ENCODE assay signal across 15 cellular contexts in the genomic region with DNA sequence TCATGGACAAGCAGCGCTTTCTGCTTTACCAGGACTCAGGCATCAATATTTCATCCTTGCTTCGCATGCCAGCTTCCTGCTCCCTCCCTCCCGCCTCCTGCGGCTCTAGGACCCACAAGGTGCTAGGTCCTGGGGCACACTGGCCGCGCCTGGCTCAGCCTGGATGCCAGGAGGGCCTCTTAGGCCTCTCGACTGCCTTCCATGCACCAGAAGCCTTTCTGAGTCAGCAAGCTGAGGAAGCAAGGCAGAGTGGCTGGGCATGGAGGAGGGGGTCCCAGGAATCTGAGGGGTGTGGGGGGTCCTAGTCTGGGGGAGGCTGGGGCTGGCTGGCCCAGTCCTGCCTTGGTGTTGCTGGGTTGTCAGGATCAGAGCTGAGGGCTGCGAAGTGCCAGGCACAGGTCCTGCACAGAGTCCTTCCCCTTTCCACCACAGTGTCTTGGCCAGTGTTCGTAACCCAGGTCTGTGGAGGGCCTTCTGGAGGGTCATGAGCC.
"Had no signal": no experiment of that assay in that cellular context is flagged by ENCODE, and none has a peak within 500 bp of the region (broad histone marks: within the 10 kb centered on the region; RNA-seq: fewer than 3 reads in every experiment).

No MANE protein-coding gene starts in this region.

- H3K9me3 ChIP-seq: ascending aorta, pancreas, testis had no signal

- H3K36me3 Mint-ChIP-seq: WTC11 had no signal

- H3K36me3 ChIP-seq: ascending aorta, pancreas had no signal

- ATAC-seq: activated CD8-positive, alpha-beta T cell treated with anti-CD3 and anti-CD28 coated beads, Interleukin-2, amount 10 ng/mL, durations not matched to agents 7 days and 5 days; activated naive CD8-positive, alpha-beta T cell treated with anti-CD3 and anti-CD28 coated beads, Interleukin-2, amount 50 U/mL, for 24 hours; pancreas; stimulated activated naive CD8-positive, alpha-beta T cell treated with anti-CD3 and anti-CD28 coated beads, Interleukin-15, amount 100 ng/mL, for 72 hours; WTC11 had no signal

- H3K27ac ChIP-seq: ascending aorta, dorsolateral prefrontal cortex, pancreas, testis had no signal

- H3K4me1 Mint-ChIP-seq: activated CD4-positive, alpha-beta T cell treated with anti-CD3 and anti-CD28 coated beads, Interleukin-2, amount 10 ng/mL, durations not matched to agents 24 days and 14 days; activated naive CD8-positive, alpha-beta T cell treated with anti-CD3 and anti-CD28 coated beads, Interleukin-2, amount 50 U/mL, for 24 hours had no signal

- H3K27me3 ChIP-seq: ascending aorta, dorsolateral prefrontal cortex, pancreas, testis had no signal

- H3K4me1 ChIP-seq: ascending aorta, pancreas had no signal

- H3K9me3 Mint-ChIP-seq: activated CD4-positive, alpha-beta T cell treated with anti-CD3 and anti-CD28 coated beads, Interleukin-2, amount 10 ng/mL, durations not matched to agents 24 days and 14 days; activated naive CD4-positive, alpha-beta T cell treated with anti-CD3 and anti-CD28 coated beads for 36 hours; activated naive CD8-positive, alpha-beta T cell treated with anti-CD3 and anti-CD28 coated beads, Interleukin-2, amount 50 U/mL, for 24 hours; stimulated activated naive CD8-positive, alpha-beta T cell treated with anti-CD3 and anti-CD28 coated beads, Interleukin-15, amount 100 ng/mL, for 72 hours had no signal

- H3K27ac Mint-ChIP-seq: activated CD4-positive, alpha-beta T cell treated with anti-CD3 and anti-CD28 coated beads, Interleukin-2, amount 10 ng/mL, durations not matched to agents 24 days and 14 days; activated CD8-positive, alpha-beta T cell treated with anti-CD3 and anti-CD28 coated beads, Interleukin-2, amount 10 ng/mL, durations not matched to agents 7 days and 5 days; activated naive CD4-positive, alpha-beta T cell treated with anti-CD3 and anti-CD28 coated beads for 36 hours; activated naive CD8-positive, alpha-beta T cell treated with anti-CD3 and anti-CD28 coated beads, Interleukin-2, amount 50 U/mL, for 24 hours; WTC11 had no signal

- H3K4me3 ChIP-seq: ascending aorta, dorsolateral prefrontal cortex, pancreas, testis had no signal

- DNase-seq: activated CD4-positive, alpha-beta T cell treated with anti-CD3 and anti-CD28 coated beads, Interleukin-2, amount 10 ng/mL, durations not matched to agents 24 days and 14 days; activated CD8-positive, alpha-beta T cell treated with anti-CD3 and anti-CD28 coated beads, Interleukin-2, amount 10 ng/mL, durations not matched to agents 7 days and 5 days; activated naive CD4-positive, alpha-beta T cell treated with anti-CD3 and anti-CD28 coated beads for 36 hours; activated naive CD8-positive, alpha-beta T cell treated with anti-CD3 and anti-CD28 coated beads, Interleukin-2, amount 50 U/mL, for 24 hours; activated T-cell treated with anti-CD3 and anti-CD28 coated beads for 4 hours; kidney; midbrain; stimulated activated CD4-positive, alpha-beta T cell treated with anti-CD3 and anti-CD28 coated beads, Interleukin-1b, Interleukin-23, amount 100 ng/mL, for 48 hours; T-helper 2 cell; testis had no signal

- H3K4me3 Mint-ChIP-seq: activated CD4-positive, alpha-beta T cell treated with anti-CD3 and anti-CD28 coated beads, Interleukin-2, amount 10 ng/mL, durations not matched to agents 24 days and 14 days; activated CD8-positive, alpha-beta T cell treated with anti-CD3 and anti-CD28 coated beads, Interleukin-2, amount 10 ng/mL, durations not matched to agents 7 days and 5 days; activated naive CD4-positive, alpha-beta T cell treated with anti-CD3 and anti-CD28 coated beads for 36 hours; activated naive CD8-positive, alpha-beta T cell treated with anti-CD3 and anti-CD28 coated beads, Interleukin-2, amount 50 U/mL, for 24 hours; stimulated activated naive CD8-positive, alpha-beta T cell treated with anti-CD3 and anti-CD28 coated beads, Interleukin-15, amount 100 ng/mL, for 72 hours; WTC11 had no signal
